In the genomic region with DNA sequence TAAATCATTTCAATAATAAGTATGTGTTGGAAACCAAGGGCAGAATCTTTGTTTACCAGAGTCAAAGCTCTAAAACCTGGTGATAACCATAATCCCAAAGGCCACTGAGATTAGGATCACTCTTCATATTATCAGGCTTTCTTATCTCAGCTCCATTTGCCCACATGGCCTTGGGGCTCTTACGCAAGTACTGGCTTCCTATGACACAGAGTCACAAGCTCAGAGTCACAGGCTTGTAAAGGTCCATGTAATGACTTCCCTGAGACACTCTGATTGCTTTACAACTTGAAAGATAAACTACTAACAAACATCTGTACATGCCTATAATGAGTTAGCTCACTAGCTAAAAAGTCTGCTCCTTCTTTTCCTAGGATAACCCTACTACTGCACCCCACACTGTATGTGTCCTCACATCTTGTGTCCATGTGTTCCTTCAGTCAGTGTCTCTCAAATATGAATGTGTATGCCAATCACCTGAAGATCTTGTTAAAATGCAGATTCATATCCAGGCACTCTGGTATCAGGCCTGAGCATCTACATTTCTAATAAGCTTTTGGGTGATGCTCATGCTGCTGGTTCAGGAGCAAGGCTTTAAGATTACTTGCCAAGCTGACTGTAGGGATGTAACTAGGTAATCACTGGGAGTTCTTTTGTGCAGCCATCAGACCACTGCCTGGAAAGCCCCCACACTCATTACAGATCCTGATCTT, we compare ENCODE assay signal across 22 cellular contexts. TPM values are rescaled to one million over a fixed set of nuclear protein-coding genes. Genes with fewer than 3 reads are reported as not detected.
DNase-seq lines count a peak whose midpoint lies in the region; TF ChIP-seq lines count a peak whose summit lies in the region.
"Had no signal": no experiment of that assay in that cellular context is flagged by ENCODE, and none has a peak within 500 bp of the region (broad histone marks: within the 10 kb centered on the region; RNA-seq: fewer than 3 reads in every experiment).

No MANE protein-coding gene starts in this region.

- H3K9me3 ChIP-seq in HUES48 (ENCODE audit: control insufficient read depth, insufficient read depth, low read length) = peaks cover 10% of the 10 kb centered on the region
- peaks cover 15% of the 10 kb centered on the region; the same call in 1 of the 2 replicates for H3K9me3 ChIP-seq in SJCRH30 (replicated peaks)

- peaks cover 38% of the 10 kb centered on the region for H3K36me3 ChIP-seq in HUES48 (ENCODE audit: control insufficient read depth, insufficient read depth, low read length)
- no peaks in the 10 kb centered on the region for H3K36me3 ChIP-seq in rectal smooth muscle tissue (ENCODE audit: control insufficient read depth, insufficient read depth, low read length)
- peaks cover 25% of the 10 kb centered on the region for H3K36me3 ChIP-seq in SJCRH30
- H3K36me3 ChIP-seq: gastrocnemius medialis had no signal

- TF ChIP-seq CTCF in fibroblast of villous mesenchyme (IDR thresholded peaks at IDR 0.05; ENCODE audit: insufficient read depth, low read depth, low read length) = no peak

- H3K4me1 ChIP-seq in HUES48 (ENCODE audit: control insufficient read depth, insufficient read depth, low read length) (peaks cover 14% of the 10 kb centered on the region), rectal smooth muscle tissue (ENCODE audit: control insufficient read depth, insufficient read depth, low read length) (no peaks in the 10 kb centered on the region), SJCRH30 (peaks cover 5% of the 10 kb centered on the region; the same call in 1 of the 2 replicates)
- H3K4me1 ChIP-seq: gastrocnemius medialis had no signal

- CTCF ChIA-PET in HEK293T (lab: Yijun Ruan, JAX) = interaction anchor here (0.5 to 1.0 kb wide), 3 partner anchors 10 to 52 kb away, joined by 4 to 6 read pairs (median 5); no protein-coding TSS in a partner anchor

- H3K4me3 ChIP-seq in HUES48 (ENCODE audit: low read depth, low read length) (no peak overlapping the region), fibroblast of villous mesenchyme (ENCODE audit: low read depth, low read length) (no peak overlapping the region), rectal smooth muscle tissue (ENCODE audit: low read length) (peak overlapping the region; percentile 5), SJCRH30 (no peak overlapping the region)
- H3K4me3 ChIP-seq: dorsolateral prefrontal cortex, gastrocnemius medialis, stomach had no signal

- H3K27ac ChIP-seq in HUES48 (ENCODE audit: low read depth, low read length) (peak overlapping the region; percentile 21), rectal smooth muscle tissue (ENCODE audit: low read depth, low read length) (no peak overlapping the region), SJCRH30 (no peak overlapping the region)
- H3K27ac ChIP-seq: gastrocnemius medialis, KMS-11, stomach, VCaP had no signal

- H3K27me3 ChIP-seq in HUES48 (ENCODE audit: control insufficient read depth, insufficient read depth, low read length) = no peaks in the 10 kb centered on the region
- no peaks in the 10 kb centered on the region for H3K27me3 ChIP-seq in rectal smooth muscle tissue (ENCODE audit: control insufficient read depth, insufficient read depth, low read length)
- H3K27me3 ChIP-seq in SJCRH30 = no peaks in the 10 kb centered on the region
- H3K27me3 ChIP-seq: dorsolateral prefrontal cortex, gastrocnemius medialis, stomach had no signal

- peak; percentile 39 for DNase-seq in RPMI7951 (ENCODE audit: low read depth)
- peak; percentile 3 for DNase-seq in fibroblast of villous mesenchyme (ENCODE audit: low read depth)
- no peak for DNase-seq in HEK293T (ENCODE audit: extremely low spot score)
- DNase-seq in GM03348 (ENCODE audit: low spot score) = no peak
- DNase-seq in SJCRH30 = no peak
- DNase-seq in cerebellar nuclear complex (lab: John Stamatoyannopoulos, UW) = no peak
- DNase-seq: activated CD4-positive, alpha-beta T cell treated with anti-CD3 and anti-CD28 coated beads, Interleukin-2, amount 10 ng/mL, durations not matched to agents 7 days and 5 days; activated naive CD4-positive, alpha-beta T cell treated with anti-CD3 and anti-CD28 coated beads, Interleukin-2, amount 50 U/mL, for 16 hours; aorta; caudate nucleus; dorsolateral prefrontal cortex; gastrocnemius medialis; H7; NK-92 treated with Interleukin-12 subunit alpha and Interleukin-12 subunit beta, amount 100 ng/mL, for 24 hours; SK-N-SH; stomach had no signal

- POLR2A ChIA-PET in HEK293T (lab: Yijun Ruan, JAX) = no interaction called here

- no peak overlapping the region for H3K9ac ChIP-seq in HUES48 (ENCODE audit: low read depth, low read length)
- peak overlapping the region; percentile 33 for H3K9ac ChIP-seq in rectal smooth muscle tissue (ENCODE audit: low read length)
- H3K9ac ChIP-seq: KMS-11, SK-N-SH had no signal

TF ChIP-seq in HEK293T, 16 proteins besides CTCF, POLR2A, EP300 and RAD21:
- TF ChIP-seq TARDBP (IDR thresholded peaks at IDR 0.05) (no peak), FOXM1 (IDR thresholded peaks at IDR 0.05; ENCODE audit: borderline replicate concordance) (no peak), L3MBTL2 (conservative IDR thresholded peaks at IDR 0.05) (no peak), SP1 (IDR thresholded peaks at IDR 0.05) (no peak), LEF1 (IDR thresholded peaks at IDR 0.05; ENCODE audit: borderline replicate concordance) (no peak), FOXK2 (IDR thresholded peaks at IDR 0.05) (no peak), ZNF384 (IDR thresholded peaks at IDR 0.05) (no peak), SUZ12 (IDR thresholded peaks at IDR 0.05) (no peak), ELF4 (IDR thresholded peaks at IDR 0.05) (no peak), FOXA1 (IDR thresholded peaks at IDR 0.05) (no peak), CTBP1 (IDR thresholded peaks at IDR 0.05; ENCODE audit: borderline replicate concordance) (no peak), ARNT (IDR thresholded peaks at IDR 0.05) (no peak), HDGF (IDR thresholded peaks at IDR 0.05; ENCODE audit: borderline replicate concordance) (no peak), NFRKB (IDR thresholded peaks at IDR 0.05) (no peak), BHLHE40 (IDR thresholded peaks at IDR 0.05; ENCODE audit: borderline replicate concordance) (no peak)
- TF ChIP-seq, protein P1, sequence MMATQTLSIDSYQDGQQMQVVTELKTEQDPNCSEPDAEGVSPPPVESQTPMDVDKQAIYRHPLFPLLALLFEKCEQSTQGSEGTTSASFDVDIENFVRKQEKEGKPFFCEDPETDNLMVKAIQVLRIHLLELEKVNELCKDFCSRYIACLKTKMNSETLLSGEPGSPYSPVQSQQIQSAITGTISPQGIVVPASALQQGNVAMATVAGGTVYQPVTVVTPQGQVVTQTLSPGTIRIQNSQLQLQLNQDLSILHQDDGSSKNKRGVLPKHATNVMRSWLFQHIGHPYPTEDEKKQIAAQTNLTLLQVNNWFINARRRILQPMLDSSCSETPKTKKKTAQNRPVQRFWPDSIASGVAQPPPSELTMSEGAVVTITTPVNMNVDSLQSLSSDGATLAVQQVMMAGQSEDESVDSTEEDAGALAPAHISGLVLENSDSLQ (IDR thresholded peaks at IDR 0.05) = no peak

RNA-seq across cellular contexts. Expression of gene SEMA6A, which starts 28.4 kb away (rescaled TPM):
- total RNA-seq in RPMI7951 (2014; rRNA removed; shearing (Covaris generic)) = 0.12 and 0.39 TPM in 2 replicates
- 0.97 and 2.2 TPM in 2 replicates for total RNA-seq in fibroblast of villous mesenchyme
- 53.5 and 63.2 TPM in 2 replicates for total RNA-seq in SJCRH30 (2014; rRNA removed; shearing (Covaris generic))
- total RNA-seq: activated CD4-positive, alpha-beta T cell treated with anti-CD3 and anti-CD28 coated beads, Interleukin-2, amount 10 ng/mL, durations not matched to agents 7 days and 5 days; G401; T-helper 2 cell treated with Interferon-gamma antibody and Interleukin-4, amounts not matched to agents 100 ng/mL and 5 ng/mL, for 36 hours had no signal

Comparison
In these comparisons a context has a peak if more than half of its experiments do, and no peak if none do; other contexts are left out.
1. DNase-seq: peak in RPMI7951 (single experiment) and fibroblast of villous mesenchyme (single experiment); none in HEK293T (single experiment), GM03348 (single experiment), SJCRH30 (0 of 2) and cerebellar nuclear complex (0 of 2).
2. RNA of gene SEMA6A, which starts 28.4 kb away (total RNA-seq): 53.5 to 63.2 TPM in SJCRH30; 0.97 to 2.2 TPM in fibroblast of villous mesenchyme and 0.12 to 0.39 TPM in RPMI7951; every median in the first group is over 10 times any median in the second.